In genomic region chr2:219552382-219553167, GRCh38 we compare ENCODE assay signal across 8 cellular contexts. TPM values are rescaled to one million over a fixed set of nuclear protein-coding genes. Genes with fewer than 3 reads are reported as not detected.
DNase-seq lines count a peak whose midpoint lies in the region; ATAC-seq, FAIRE-seq and TF ChIP-seq lines count a peak whose summit lies in the region.

No MANE protein-coding gene starts in this region.

- H3K4me3 Mint-ChIP-seq in activated CD4-positive, alpha-beta memory T cell treated with anti-CD3 and anti-CD28 coated beads, Interleukin-2, amount 10 ng/mL, durations not matched to agents 7 days and 5 days: peak overlapping the region; percentile 70

- H3K4me3 ChIP-seq in A549: peak overlapping the region; percentile 76
- H3K4me3 ChIP-seq in lower lobe of right lung: peak overlapping the region; percentile 71

- TF ChIP-seq POLR2A in A549 (IDR thresholded peaks at IDR 0.05; ENCODE audit: low read length): peak; percentile 31

- no peaks in the 10 kb centered on the region for H3K36me3 ChIP-seq in lower lobe of right lung

- no peak for TF ChIP-seq EP300 in A549 (IDR thresholded peaks at IDR 0.05)

- peak overlapping the region; percentile 100 for H3K4me2 ChIP-seq in A549

- no peak for TF ChIP-seq CTCF in A549 (IDR thresholded peaks at IDR 0.05)
- no peak for TF ChIP-seq CTCF in lower lobe of right lung (IDR thresholded peaks at IDR 0.05)

- H3K36me3 Mint-ChIP-seq in activated CD4-positive, alpha-beta memory T cell treated with anti-CD3 and anti-CD28 coated beads, Interleukin-2, amount 10 ng/mL, durations not matched to agents 7 days and 5 days (ENCODE audit: low read depth): no peaks in the 10 kb centered on the region

- H3K9me3 Mint-ChIP-seq in activated CD4-positive, alpha-beta memory T cell treated with anti-CD3 and anti-CD28 coated beads, Interleukin-2, amount 10 ng/mL, durations not matched to agents 7 days and 5 days: no peaks in the 10 kb centered on the region

- H3K27ac ChIP-seq in A549 (peak overlapping the region; percentile 70 to 81), lower lobe of right lung (no peak overlapping the region)

- peaks cover 16% of the 10 kb centered on the region for H3K4me1 ChIP-seq in A549
- H3K4me1 ChIP-seq in lower lobe of right lung: peaks cover 14% of the 10 kb centered on the region

- POLR2A ChIA-PET in A549 (lab: Yijun Ruan, JAX): interaction anchor here (1.1 to 1.2 kb wide), 3 partner anchors 8 to 45 kb away, joined by 3 read pairs; partner anchors contain the start of genes CHPF, OBSL1, STK11IP and TMEM198
- POLR2A ChIA-PET in activated CD4-positive, alpha-beta memory T cell treated with anti-CD3 and anti-CD28 coated beads, Interleukin-2, amount 10 ng/mL, durations not matched to agents 7 days and 5 days (lab: Charles Lee): interaction anchor here (1.0 to 2.0 kb wide), 2 partner anchors 9 to 55 kb away, joined by 4 to 12 read pairs; partner anchors contain the start of genes CHPF and TMEM198

- TF ChIP-seq RAD21 in A549 (conservative IDR thresholded peaks at IDR 0.05 in 1 of 2, IDR thresholded peaks at IDR 0.05 in 1 of 2): no peak

- H3K9me3 ChIP-seq in A549 (no peaks in the 10 kb centered on the region), lower lobe of right lung (no peaks in the 10 kb centered on the region)

- peaks cover 8% of the 10 kb centered on the region for H3K4me1 Mint-ChIP-seq in activated CD4-positive, alpha-beta memory T cell treated with anti-CD3 and anti-CD28 coated beads, Interleukin-2, amount 10 ng/mL, durations not matched to agents 7 days and 5 days

- ATAC-seq in A549 (peak; percentile 76 to 90), GM18861 (IDR thresholded peaks at IDR 0.05; ENCODE audit: unreplicated experiment) (peak; percentile 75), HG03066 (IDR thresholded peaks at IDR 0.05; ENCODE audit: low read depth, unreplicated experiment) (peak; percentile 90), lower lobe of right lung (peak; percentile 93 to 96)

- CTCF ChIA-PET in A549 (lab: Yijun Ruan, JAX): interaction anchor here (1.5 to 5.8 kb wide), 6 partner anchors 8 to 89 kb away, joined by 3 to 51 read pairs (median 12); partner anchors contain the start of genes CHPF and TMEM198
- CTCF ChIA-PET in activated CD4-positive, alpha-beta memory T cell treated with anti-CD3 and anti-CD28 coated beads, Interleukin-2, amount 10 ng/mL, durations not matched to agents 7 days and 5 days (lab: Charles Lee): interaction anchor here (0.6 to 1.5 kb wide), 4 partner anchors 10 to 57 kb away, joined by 3 to 6 read pairs (median 4); no protein-coding TSS in a partner anchor

- H3K27me3 Mint-ChIP-seq in activated CD4-positive, alpha-beta memory T cell treated with anti-CD3 and anti-CD28 coated beads, Interleukin-2, amount 10 ng/mL, durations not matched to agents 7 days and 5 days: peaks cover 23% of the 10 kb centered on the region

- 26% methylated on average over 21 of the region's 99 CpGs for WGBS in A549 (ENCODE audit: missing lambda C conversion rate)

- DNase-seq in A549 (ENCODE audit: low read depth in 1 of 2, low spot score in 1 of 2): peak; percentile 75 to 80
- peak; percentile 80 for DNase-seq in NCI-H345 treated with DMSO at 0.1 percent for 48 hours (lab: John Stamatoyannopoulos, UW; ENCODE audit: unreplicated experiment)
- peak; percentile 81 for DNase-seq in activated CD4-positive, alpha-beta memory T cell treated with anti-CD3 and anti-CD28 coated beads, Interleukin-2, amount 10 ng/mL, durations not matched to agents 7 days and 5 days
- peak; percentile 95 for DNase-seq in ecto neural progenitor cell (ENCODE audit: low spot score)
- DNase-seq in lower lobe of right lung: peak; percentile 88
- DNase-seq in stimulated activated CD4-positive, alpha-beta T cell treated with anti-CD3 and anti-CD28 coated beads, Interleukin-4, amount 100 ng/mL, for 4 hours: peak; percentile 73 to 81

- intact Hi-C loops in lower lobe of right lung (cut with DNase I): no loop called here

- peaks cover 30% of the 10 kb centered on the region for H3K27me3 ChIP-seq in lower lobe of right lung (ENCODE audit: low read depth)

- no peak for FAIRE-seq in A549 (lab: Jason Lieb, UNC)

- no peak overlapping the region for H3K27ac Mint-ChIP-seq in activated CD4-positive, alpha-beta memory T cell treated with anti-CD3 and anti-CD28 coated beads, Interleukin-2, amount 10 ng/mL, durations not matched to agents 7 days and 5 days

TF ChIP-seq in A549, 52 proteins besides CTCF, POLR2A, EP300 and RAD21:
- TF ChIP-seq RNF2 (IDR thresholded peaks at IDR 0.05; ENCODE audit: borderline replicate concordance, low read depth) (0 out of 2 replicates have a peak, but pooled peaks have one; percentile 22), HOXB13 (CRISPR knock-in tag; IDR thresholded peaks at IDR 0.05; ENCODE audit: low read depth) (peak; percentile 27; the same call in 1 of the 2 replicates), HDAC2 (IDR thresholded peaks at IDR 0.05) (no peak), POLR2AphosphoS2 (conservative IDR thresholded peaks at IDR 0.05; ENCODE audit: low read length) (no peak), E2F6 (IDR thresholded peaks at IDR 0.05; ENCODE audit: borderline replicate concordance, low read depth) (peak; percentile 79; the same call in 1 of the 2 replicates)
- TF ChIP-seq, protein P1, sequence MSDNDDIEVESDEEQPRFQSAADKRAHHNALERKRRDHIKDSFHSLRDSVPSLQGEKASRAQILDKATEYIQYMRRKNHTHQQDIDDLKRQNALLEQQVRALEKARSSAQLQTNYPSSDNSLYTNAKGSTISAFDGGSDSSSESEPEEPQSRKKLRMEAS (IDR thresholded peaks at IDR 0.05): peak; percentile 79
TF ChIP-seq in A549: peak in this region for 4.

RNA-seq across cellular contexts. Expression of gene TMEM198, which starts 8.7 kb away (rescaled TPM):
- polyA plus RNA-seq in A549 (2011; rRNA removed) (0.31 and 0.33 TPM in 2 replicates), A549 (2017; fragmentation: RNase III; extraction: RNeasy Plus Mini Kit Qiagen cat#74134 plus additional on column Dnase treatment) (0.26 to 0.42 TPM (median 0.37 TPM) in 3 replicates)
- 0.40 and 0.45 TPM in 2 replicates for polyA plus RNA-seq in A549 (2012; cell fraction: cytosol; rRNA removed)
- 3.2 and 3.3 TPM in 2 replicates for polyA plus RNA-seq in A549 (2012; cell fraction: nucleus; rRNA removed)
- polyA minus RNA-seq in A549 (2011; rRNA and poly(A)+ RNA removed): 0.44 and 0.83 TPM in 2 replicates
- total RNA-seq in activated CD4-positive, alpha-beta memory T cell treated with anti-CD3 and anti-CD28 coated beads, Interleukin-2, amount 10 ng/mL, durations not matched to agents 7 days and 5 days: 1 to 10 TPM in 1 of 2 experiments, under 1 TPM in 1; 0.95 to 1.0 TPM
- 1.4 TPM for total RNA-seq in lower lobe of right lung

RNA-seq across cellular contexts. Expression of gene CHPF, which starts 9.0 kb away (rescaled TPM):
- polyA plus RNA-seq in A549 (2011; rRNA removed) (9.0 and 10.2 TPM in 2 replicates), A549 (2017; fragmentation: RNase III; extraction: RNeasy Plus Mini Kit Qiagen cat#74134 plus additional on column Dnase treatment) (11.8 to 15.1 TPM (median 14.8 TPM) in 3 replicates)
- polyA plus RNA-seq in A549 (2012; cell fraction: cytosol; rRNA removed): 13.2 and 20.6 TPM in 2 replicates
- polyA plus RNA-seq in A549 (2012; cell fraction: nucleus; rRNA removed): 25.5 and 46.9 TPM in 2 replicates
- polyA minus RNA-seq in A549 (2011; rRNA and poly(A)+ RNA removed): 4.2 and 6.5 TPM in 2 replicates
- total RNA-seq in activated CD4-positive, alpha-beta memory T cell treated with anti-CD3 and anti-CD28 coated beads, Interleukin-2, amount 10 ng/mL, durations not matched to agents 7 days and 5 days: 10 to 100 TPM; 14.5 to 14.9 TPM
- total RNA-seq in lower lobe of right lung: 23.2 TPM

RNA-seq across cellular contexts. Expression of gene OBSL1, which starts 18.8 kb away (rescaled TPM):
- polyA plus RNA-seq in A549 (2011; rRNA removed): 14.4 and 15.6 TPM in 2 replicates
- polyA plus RNA-seq in A549 (2012; cell fraction: cytosol; rRNA removed): 24.0 and 25.3 TPM in 2 replicates
- polyA plus RNA-seq in A549 (2012; cell fraction: nucleus; rRNA removed): 77.0 and 87.1 TPM in 2 replicates
- polyA plus RNA-seq in A549 (2017; fragmentation: RNase III; extraction: RNeasy Plus Mini Kit Qiagen cat#74134 plus additional on column Dnase treatment): 22.2 to 33.8 TPM (median 31.8 TPM) in 3 replicates
- 24.1 and 32.6 TPM in 2 replicates for polyA minus RNA-seq in A549 (2011; rRNA and poly(A)+ RNA removed)
- not detected for total RNA-seq in activated CD4-positive, alpha-beta memory T cell treated with anti-CD3 and anti-CD28 coated beads, Interleukin-2, amount 10 ng/mL, durations not matched to agents 7 days and 5 days
- 49.4 TPM for total RNA-seq in lower lobe of right lung

RNA-seq across cellular contexts. Expression of gene INHA, which starts 19.5 kb away (rescaled TPM):
- polyA plus RNA-seq in A549 (2011; rRNA removed) (0.49 and 0.83 TPM in 2 replicates), A549 (2017; fragmentation: RNase III; extraction: RNeasy Plus Mini Kit Qiagen cat#74134 plus additional on column Dnase treatment) (0.35 to 0.83 TPM (median 0.72 TPM) in 3 replicates)
- 0.54 and 0.75 TPM in 2 replicates for polyA plus RNA-seq in A549 (2012; cell fraction: cytosol; rRNA removed)
- 4.5 and 6.0 TPM in 2 replicates for polyA plus RNA-seq in A549 (2012; cell fraction: nucleus; rRNA removed)
- polyA minus RNA-seq in A549 (2011; rRNA and poly(A)+ RNA removed): 0.17 TPM in 1 of 2 replicates, not detected in the other
- not detected for total RNA-seq in activated CD4-positive, alpha-beta memory T cell treated with anti-CD3 and anti-CD28 coated beads, Interleukin-2, amount 10 ng/mL, durations not matched to agents 7 days and 5 days
- not detected for total RNA-seq in lower lobe of right lung

RNA-seq across cellular contexts. Expression of gene ASIC4, which starts 38.3 kb away (rescaled TPM):
- polyA plus RNA-seq in A549 (2011; rRNA removed): 0.04 and 0.13 TPM in 2 replicates
- 0.01 and 0.05 TPM in 2 replicates for polyA plus RNA-seq in A549 (2012; cell fraction: cytosol; rRNA removed)
- 0.17 and 0.33 TPM in 2 replicates for polyA plus RNA-seq in A549 (2012; cell fraction: nucleus; rRNA removed)
- polyA plus RNA-seq in A549 (2017; fragmentation: RNase III; extraction: RNeasy Plus Mini Kit Qiagen cat#74134 plus additional on column Dnase treatment): 0.07 to 0.08 TPM in 2 of 3 replicates, not detected in the other
- polyA minus RNA-seq in A549 (2011; rRNA and poly(A)+ RNA removed): 0.12 TPM in 1 of 2 replicates, not detected in the other
- under 1 TPM in 1 of 2 experiments, not detected in 1; 0.13 TPM for total RNA-seq in activated CD4-positive, alpha-beta memory T cell treated with anti-CD3 and anti-CD28 coated beads, Interleukin-2, amount 10 ng/mL, durations not matched to agents 7 days and 5 days
- total RNA-seq in lower lobe of right lung: 0.53 TPM

Comparison
In these comparisons a context has a peak if more than half of its experiments do, and no peak if none do; other contexts are left out.
1. RNA of gene OBSL1, which starts 18.8 kb away (total RNA-seq): 49.4 TPM in lower lobe of right lung (single experiment); not detected in activated CD4-positive, alpha-beta memory T cell treated with anti-CD3 and anti-CD28 coated beads, Interleukin-2, amount 10 ng/mL, durations not matched to agents 7 days and 5 days; every median in the first group is over 10 times any median in the second.
2. Peak in every context shown above with its lines, with median percentiles within 50 percentile points of each other: ATAC-seq and DNase-seq.